1 cellular context compared by ENCODE assay signal in genomic region chr9:85723220-85723619, GRCh38.
TF ChIP-seq lines count a peak whose summit lies in the region.

No MANE protein-coding gene starts in this region.

TF ChIP-seq in GM23338, 12 proteins besides CTCF, POLR2A, EP300 and RAD21 (continued from another document):
- TF ChIP-seq, protein P1, sequence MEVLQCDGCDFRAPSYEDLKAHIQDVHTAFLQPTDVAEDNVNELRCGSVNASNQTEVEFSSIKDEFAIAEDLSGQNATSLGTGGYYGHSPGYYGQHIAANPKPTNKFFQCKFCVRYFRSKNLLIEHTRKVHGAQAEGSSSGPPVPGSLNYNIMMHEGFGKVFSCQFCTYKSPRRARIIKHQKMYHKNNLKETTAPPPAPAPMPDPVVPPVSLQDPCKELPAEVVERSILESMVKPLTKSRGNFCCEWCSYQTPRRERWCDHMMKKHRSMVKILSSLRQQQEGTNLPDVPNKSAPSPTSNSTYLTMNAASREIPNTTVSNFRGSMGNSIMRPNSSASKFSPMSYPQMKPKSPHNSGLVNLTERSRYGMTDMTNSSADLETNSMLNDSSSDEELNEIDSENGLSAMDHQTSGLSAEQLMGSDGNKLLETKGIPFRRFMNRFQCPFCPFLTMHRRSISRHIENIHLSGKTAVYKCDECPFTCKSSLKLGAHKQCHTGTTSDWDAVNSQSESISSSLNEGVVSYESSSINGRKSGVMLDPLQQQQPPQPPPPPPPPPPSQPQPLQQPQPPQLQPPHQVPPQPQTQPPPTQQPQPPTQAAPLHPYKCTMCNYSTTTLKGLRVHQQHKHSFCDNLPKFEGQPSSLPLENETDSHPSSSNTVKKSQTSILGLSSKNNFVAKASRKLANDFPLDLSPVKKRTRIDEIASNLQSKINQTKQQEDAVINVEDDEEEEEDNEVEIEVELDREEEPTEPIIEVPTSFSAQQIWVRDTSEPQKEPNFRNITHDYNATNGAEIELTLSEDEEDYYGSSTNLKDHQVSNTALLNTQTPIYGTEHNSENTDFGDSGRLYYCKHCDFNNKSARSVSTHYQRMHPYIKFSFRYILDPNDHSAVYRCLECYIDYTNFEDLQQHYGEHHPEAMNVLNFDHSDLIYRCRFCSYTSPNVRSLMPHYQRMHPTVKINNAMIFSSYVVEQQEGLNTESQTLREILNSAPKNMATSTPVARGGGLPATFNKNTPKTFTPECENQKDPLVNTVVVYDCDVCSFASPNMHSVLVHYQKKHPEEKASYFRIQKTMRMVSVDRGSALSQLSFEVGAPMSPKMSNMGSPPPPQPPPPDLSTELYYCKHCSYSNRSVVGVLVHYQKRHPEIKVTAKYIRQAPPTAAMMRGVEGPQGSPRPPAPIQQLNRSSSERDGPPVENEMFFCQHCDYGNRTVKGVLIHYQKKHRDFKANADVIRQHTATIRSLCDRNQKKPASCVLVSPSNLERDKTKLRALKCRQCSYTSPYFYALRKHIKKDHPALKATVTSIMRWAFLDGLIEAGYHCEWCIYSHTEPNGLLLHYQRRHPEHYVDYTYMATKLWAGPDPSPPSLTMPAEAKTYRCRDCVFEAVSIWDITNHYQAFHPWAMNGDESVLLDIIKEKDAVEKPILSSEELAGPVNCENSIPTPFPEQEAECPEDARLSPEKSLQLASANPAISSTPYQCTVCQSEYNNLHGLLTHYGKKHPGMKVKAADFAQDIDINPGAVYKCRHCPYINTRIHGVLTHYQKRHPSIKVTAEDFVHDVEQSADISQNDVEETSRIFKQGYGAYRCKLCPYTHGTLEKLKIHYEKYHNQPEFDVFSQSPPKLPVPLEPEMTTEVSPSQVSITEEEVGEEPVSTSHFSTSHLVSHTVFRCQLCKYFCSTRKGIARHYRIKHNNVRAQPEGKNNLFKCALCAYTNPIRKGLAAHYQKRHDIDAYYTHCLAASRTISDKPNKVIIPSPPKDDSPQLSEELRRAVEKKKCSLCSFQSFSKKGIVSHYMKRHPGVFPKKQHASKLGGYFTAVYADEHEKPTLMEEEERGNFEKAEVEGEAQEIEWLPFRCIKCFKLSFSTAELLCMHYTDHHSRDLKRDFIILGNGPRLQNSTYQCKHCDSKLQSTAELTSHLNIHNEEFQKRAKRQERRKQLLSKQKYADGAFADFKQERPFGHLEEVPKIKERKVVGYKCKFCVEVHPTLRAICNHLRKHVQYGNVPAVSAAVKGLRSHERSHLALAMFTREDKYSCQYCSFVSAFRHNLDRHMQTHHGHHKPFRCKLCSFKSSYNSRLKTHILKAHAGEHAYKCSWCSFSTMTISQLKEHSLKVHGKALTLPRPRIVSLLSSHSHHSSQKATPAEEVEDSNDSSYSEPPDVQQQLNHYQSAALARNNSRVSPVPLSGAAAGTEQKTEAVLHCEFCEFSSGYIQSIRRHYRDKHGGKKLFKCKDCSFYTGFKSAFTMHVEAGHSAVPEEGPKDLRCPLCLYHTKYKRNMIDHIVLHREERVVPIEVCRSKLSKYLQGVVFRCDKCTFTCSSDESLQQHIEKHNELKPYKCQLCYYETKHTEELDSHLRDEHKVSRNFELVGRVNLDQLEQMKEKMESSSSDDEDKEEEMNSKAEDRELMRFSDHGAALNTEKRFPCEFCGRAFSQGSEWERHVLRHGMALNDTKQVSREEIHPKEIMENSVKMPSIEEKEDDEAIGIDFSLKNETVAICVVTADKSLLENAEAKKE (CRISPR knock-in tag; IDR thresholded peaks at IDR 0.05): peak; percentile 85
- TF ChIP-seq, protein P2, sequence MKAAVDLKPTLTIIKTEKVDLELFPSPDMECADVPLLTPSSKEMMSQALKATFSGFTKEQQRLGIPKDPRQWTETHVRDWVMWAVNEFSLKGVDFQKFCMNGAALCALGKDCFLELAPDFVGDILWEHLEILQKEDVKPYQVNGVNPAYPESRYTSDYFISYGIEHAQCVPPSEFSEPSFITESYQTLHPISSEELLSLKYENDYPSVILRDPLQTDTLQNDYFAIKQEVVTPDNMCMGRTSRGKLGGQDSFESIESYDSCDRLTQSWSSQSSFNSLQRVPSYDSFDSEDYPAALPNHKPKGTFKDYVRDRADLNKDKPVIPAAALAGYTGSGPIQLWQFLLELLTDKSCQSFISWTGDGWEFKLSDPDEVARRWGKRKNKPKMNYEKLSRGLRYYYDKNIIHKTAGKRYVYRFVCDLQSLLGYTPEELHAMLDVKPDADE (IDR thresholded peaks at IDR 0.05): peak; percentile 31; the same call in 1 of the 2 replicates
- TF ChIP-seq NANOG (IDR thresholded peaks at IDR 0.05; ENCODE audit: borderline replicate concordance) (0 out of 2 replicates have a peak, but pooled peaks have one; percentile 29), CREB1 (CRISPR knock-in tag; IDR thresholded peaks at IDR 0.05; ENCODE audit: low read depth) (peak; percentile 35; the same call in 1 of the 2 replicates), POLR2AphosphoS5 (IDR thresholded peaks at IDR 0.05; ENCODE audit: low read depth) (peak; percentile 41; the same call in 1 of the 2 replicates), EZH2phosphoT487 (IDR thresholded peaks at IDR 0.05; ENCODE audit: unreplicated experiment) (no peak), STAT1 (IDR thresholded peaks at IDR 0.05; ENCODE audit: unreplicated experiment) (no peak), JUNB (IDR thresholded peaks at IDR 0.05; ENCODE audit: unreplicated experiment) (no peak)
- TF ChIP-seq, protein P3, sequence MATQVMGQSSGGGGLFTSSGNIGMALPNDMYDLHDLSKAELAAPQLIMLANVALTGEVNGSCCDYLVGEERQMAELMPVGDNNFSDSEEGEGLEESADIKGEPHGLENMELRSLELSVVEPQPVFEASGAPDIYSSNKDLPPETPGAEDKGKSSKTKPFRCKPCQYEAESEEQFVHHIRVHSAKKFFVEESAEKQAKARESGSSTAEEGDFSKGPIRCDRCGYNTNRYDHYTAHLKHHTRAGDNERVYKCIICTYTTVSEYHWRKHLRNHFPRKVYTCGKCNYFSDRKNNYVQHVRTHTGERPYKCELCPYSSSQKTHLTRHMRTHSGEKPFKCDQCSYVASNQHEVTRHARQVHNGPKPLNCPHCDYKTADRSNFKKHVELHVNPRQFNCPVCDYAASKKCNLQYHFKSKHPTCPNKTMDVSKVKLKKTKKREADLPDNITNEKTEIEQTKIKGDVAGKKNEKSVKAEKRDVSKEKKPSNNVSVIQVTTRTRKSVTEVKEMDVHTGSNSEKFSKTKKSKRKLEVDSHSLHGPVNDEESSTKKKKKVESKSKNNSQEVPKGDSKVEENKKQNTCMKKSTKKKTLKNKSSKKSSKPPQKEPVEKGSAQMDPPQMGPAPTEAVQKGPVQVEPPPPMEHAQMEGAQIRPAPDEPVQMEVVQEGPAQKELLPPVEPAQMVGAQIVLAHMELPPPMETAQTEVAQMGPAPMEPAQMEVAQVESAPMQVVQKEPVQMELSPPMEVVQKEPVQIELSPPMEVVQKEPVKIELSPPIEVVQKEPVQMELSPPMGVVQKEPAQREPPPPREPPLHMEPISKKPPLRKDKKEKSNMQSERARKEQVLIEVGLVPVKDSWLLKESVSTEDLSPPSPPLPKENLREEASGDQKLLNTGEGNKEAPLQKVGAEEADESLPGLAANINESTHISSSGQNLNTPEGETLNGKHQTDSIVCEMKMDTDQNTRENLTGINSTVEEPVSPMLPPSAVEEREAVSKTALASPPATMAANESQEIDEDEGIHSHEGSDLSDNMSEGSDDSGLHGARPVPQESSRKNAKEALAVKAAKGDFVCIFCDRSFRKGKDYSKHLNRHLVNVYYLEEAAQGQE (IDR thresholded peaks at IDR 0.05; ENCODE audit: unreplicated experiment): peak; percentile 38
